9 cellular contexts compared by ENCODE assay signal in the genomic region with DNA sequence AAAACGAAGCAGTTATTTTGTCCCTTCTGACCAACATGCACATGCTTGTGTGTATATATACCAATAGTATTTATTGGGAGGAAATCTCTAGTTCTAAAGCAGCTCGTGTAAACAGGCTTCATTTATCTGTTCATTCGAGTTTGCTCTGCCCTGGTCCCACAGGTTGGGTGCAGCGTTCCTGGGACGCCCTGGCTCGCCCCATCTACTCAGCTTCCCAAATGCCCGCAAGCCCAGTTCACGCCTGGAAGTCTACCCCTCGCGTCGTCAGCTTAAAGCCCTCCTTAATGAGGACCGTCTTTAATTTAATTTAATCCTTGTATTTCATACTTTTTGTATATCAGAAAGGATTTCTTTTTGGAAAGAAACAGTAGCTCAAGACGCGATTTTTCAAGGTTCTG. TPM values are rescaled to one million over a fixed set of nuclear protein-coding genes. Genes with fewer than 3 reads are reported as not detected.
A peak's percentile ranks its signal among the peaks of the same experiment; 100 is the strongest.
DNase-seq lines count a peak whose midpoint lies in the region; FAIRE-seq and TF ChIP-seq lines count a peak whose summit lies in the region.
"Had no signal": no experiment of that assay in that cellular context is flagged by ENCODE, and none has a peak within 500 bp of the region (broad histone marks: within the 10 kb centered on the region; RNA-seq: fewer than 3 reads in every experiment).

No MANE protein-coding gene starts in this region.

- TF ChIP-seq POLR2A in suprapubic skin (IDR thresholded peaks at IDR 0.05), result no peak

- TF ChIP-seq CTCF in keratinocyte (optimal IDR thresholded peaks at IDR 0.05 in 1 of 3, IDR thresholded peaks at IDR 0.05 in 1 of 3, conservative IDR thresholded peaks at IDR 0.05 in 1 of 3; ENCODE audit: extremely low read depth in 1 of 3, insufficient read depth in 2 of 3, low read length in 3 of 3) (no peak), suprapubic skin (IDR thresholded peaks at IDR 0.05) (no peak)

- dilution Hi-C loops in keratinocyte (cut with MboI; ENCODE audit: extremely low pct_ligation_motif_present, low sequenced_read_pairs), result no loop called here

- no peaks in the 10 kb centered on the region for H4K20me1 ChIP-seq in keratinocyte (ENCODE audit: control insufficient read depth, extremely low read depth, insufficient read depth, low read length)

- H3K27me3 ChIP-seq in adipocyte (replicated peaks; ENCODE audit: control insufficient read depth, insufficient read depth, low read length), result no peaks in the 10 kb centered on the region
- no peaks in the 10 kb centered on the region for H3K27me3 ChIP-seq in keratinocyte (ENCODE audit: control insufficient read depth, extremely low read depth, insufficient read depth, low read length)
- H3K27me3 ChIP-seq in suprapubic skin, result no peaks in the 10 kb centered on the region

- H3K4me3 ChIP-seq in adipocyte (ENCODE audit: low read length) (peak overlapping the region; percentile 91), keratinocyte (ENCODE audit: control insufficient read depth in 2 of 3, extremely low read depth in 1 of 3, insufficient read depth in 2 of 3, low read depth in 1 of 3, low read length in 3 of 3) (peak overlapping the region; percentile 78 to 89 (median 88)), suprapubic skin (peak overlapping the region; percentile 75)

- peak overlapping the region; percentile 69 for H3K27ac ChIP-seq in keratinocyte (ENCODE audit: control insufficient read depth, insufficient read depth, low read length)
- peak overlapping the region; percentile 65 for H3K27ac ChIP-seq in suprapubic skin
- H3K27ac ChIP-seq: 22Rv1 had no signal

- no peak for TF ChIP-seq EP300 in suprapubic skin (IDR thresholded peaks at IDR 0.05)

- 4% methylated on average over 14 of the region's 14 CpGs for WGBS in suprapubic skin

- H2AFZ ChIP-seq in keratinocyte (ENCODE audit: control insufficient read depth, low read length), result peak overlapping the region; percentile 85

- H3K79me2 ChIP-seq in keratinocyte (ENCODE audit: control insufficient read depth, insufficient read depth, low read length), result peaks cover 5% of the 10 kb centered on the region

- peak; percentile 23 for FAIRE-seq in keratinocyte (lab: Jason Lieb, UNC)

- H3K36me3 ChIP-seq in adipocyte (ENCODE audit: control insufficient read depth, insufficient read depth, low read length, severe bottlenecking) (no peaks in the 10 kb centered on the region), keratinocyte (ENCODE audit: control insufficient read depth in 2 of 2, extremely low read depth in 1 of 2, insufficient read depth in 2 of 2, low read length in 2 of 2) (no peaks in the 10 kb centered on the region), suprapubic skin (peaks cover 7% of the 10 kb centered on the region)

- DNase-seq in DMS 273 (lab: John Stamatoyannopoulos, UW; ENCODE audit: unreplicated experiment), result peak; percentile 33
- DNase-seq in DMS 273 treated with DMSO at 0.1 percent for 48 hours (lab: John Stamatoyannopoulos, UW), result no peak
- peak; percentile 37 for DNase-seq in adipocyte (ENCODE audit: low read depth)
- DNase-seq in keratinocyte (ENCODE audit: low read depth, low spot score), result no peak
- no peak for DNase-seq in suprapubic skin (ENCODE audit: low spot score in 2 of 2)
- no peak for DNase-seq in middle frontal gyrus (ENCODE audit: extremely low spot score, low spot score)
- no peak for DNase-seq in NK-92 treated with Interleukin-12 subunit alpha and Interleukin-12 subunit beta, amount 100 ng/mL, for 24 hours (lab: John Stamatoyannopoulos, UW)
- DNase-seq in activated effector memory CD4-positive, alpha-beta T cell treated with Interleukin-2 at 50 U/mL for 16 hours, result no peak

- H3K9ac ChIP-seq in adipocyte (ENCODE audit: low read length), result peak overlapping the region; percentile 86
- peak overlapping the region; percentile 88 for H3K9ac ChIP-seq in keratinocyte (ENCODE audit: control insufficient read depth, extremely low read depth, insufficient read depth, low read length)

- H3K4me1 ChIP-seq in adipocyte (ENCODE audit: control insufficient read depth, insufficient read depth, low read length), result peaks cover 13% of the 10 kb centered on the region
- peaks cover 7% of the 10 kb centered on the region for H3K4me1 ChIP-seq in keratinocyte (ENCODE audit: control insufficient read depth, extremely low read depth, insufficient read depth, low read length)
- H3K4me1 ChIP-seq in suprapubic skin, result peaks cover 21% of the 10 kb centered on the region

- no peaks in the 10 kb centered on the region for H3K9me3 ChIP-seq in adipocyte (ENCODE audit: control insufficient read depth, low read length)
- no peaks in the 10 kb centered on the region for H3K9me3 ChIP-seq in keratinocyte (ENCODE audit: control insufficient read depth, low read depth, low read length)
- H3K9me3 ChIP-seq in suprapubic skin, result no peaks in the 10 kb centered on the region

- H3K4me2 ChIP-seq in keratinocyte (ENCODE audit: control insufficient read depth, extremely low read depth, insufficient read depth, low read depth, low read length), result peak overlapping the region; percentile 75

- H3K9me1 ChIP-seq in keratinocyte (ENCODE audit: control insufficient read depth, extremely low read depth, insufficient read depth, low read length), result no peaks in the 10 kb centered on the region

RNA-seq across cellular contexts. Expression of a gene that starts 0.6 kb away (rescaled TPM):
- polyA plus RNA-seq in keratinocyte, result 9.2 to 15.4 TPM (median 9.7 TPM) in 3 replicates
- 8.0 TPM for polyA plus RNA-seq in keratinocyte (2011; ENCODE audit: low read depth)
- polyA plus RNA-seq in keratinocyte (2011; cell fraction: cytosol; rRNA removed), result 5.2 and 5.3 TPM in 2 replicates
- polyA plus RNA-seq in keratinocyte (2011; cell fraction: nucleus; rRNA removed), result 21.1 and 25.2 TPM in 2 replicates
- 6.5 and 11.4 TPM in 2 replicates for polyA plus RNA-seq in keratinocyte (2012; ENCODE audit: low replicate concordance)
- 9.6 to 25.4 TPM (median 19.5 TPM) in 3 replicates for polyA minus RNA-seq in keratinocyte
- polyA minus RNA-seq in keratinocyte (2011; cell fraction: cytosol; rRNA and poly(A)+ RNA removed), result 10.7 TPM
- 20.2 and 27.3 TPM in 2 replicates for polyA minus RNA-seq in keratinocyte (2011; cell fraction: nucleus; rRNA and poly(A)+ RNA removed)
- total RNA-seq in suprapubic skin, result 10 to 100 TPM in 2 of 4 donors, 1 to 10 TPM in 2; 4.9 to 17.1 (median 7.9) TPM

RNA-seq across cellular contexts. Expression of a gene that starts 45.1 kb away (rescaled TPM):
- polyA plus RNA-seq in keratinocyte, result 12.8 to 36.5 TPM (median 24.6 TPM) in 3 replicates
- polyA plus RNA-seq in keratinocyte (2011; ENCODE audit: low read depth), result 15.9 TPM
- polyA plus RNA-seq in keratinocyte (2011; cell fraction: cytosol; rRNA removed), result 13.7 and 25.0 TPM in 2 replicates
- polyA plus RNA-seq in keratinocyte (2011; cell fraction: nucleus; rRNA removed), result 41.5 and 52.4 TPM in 2 replicates
- polyA plus RNA-seq in keratinocyte (2012; ENCODE audit: low replicate concordance), result 17.3 and 19.1 TPM in 2 replicates
- polyA minus RNA-seq in keratinocyte, result 11.9 to 23.6 TPM (median 16.1 TPM) in 3 replicates
- 11.1 TPM for polyA minus RNA-seq in keratinocyte (2011; cell fraction: cytosol; rRNA and poly(A)+ RNA removed)
- 17.2 and 34.1 TPM in 2 replicates for polyA minus RNA-seq in keratinocyte (2011; cell fraction: nucleus; rRNA and poly(A)+ RNA removed)
- total RNA-seq in suprapubic skin, result 100 to 1,000 TPM in 1 of 4 donors, 10 to 100 TPM in 3; 86.0 to 331 (median 95.2) TPM

RNA-seq across cellular contexts. Expression of a gene that starts 49.9 kb away (rescaled TPM):
- 14.5 to 29.7 TPM (median 18.9 TPM) in 3 replicates for polyA plus RNA-seq in keratinocyte
- polyA plus RNA-seq in keratinocyte (2011; ENCODE audit: low read depth), result 32.4 TPM
- 15.2 and 28.2 TPM in 2 replicates for polyA plus RNA-seq in keratinocyte (2011; cell fraction: cytosol; rRNA removed)
- polyA plus RNA-seq in keratinocyte (2011; cell fraction: nucleus; rRNA removed), result 26.0 and 31.1 TPM in 2 replicates
- 14.9 and 25.2 TPM in 2 replicates for polyA plus RNA-seq in keratinocyte (2012; ENCODE audit: low replicate concordance)
- 4.0 to 29.3 TPM (median 9.3 TPM) in 3 replicates for polyA minus RNA-seq in keratinocyte
- polyA minus RNA-seq in keratinocyte (2011; cell fraction: cytosol; rRNA and poly(A)+ RNA removed), result 17.6 TPM
- polyA minus RNA-seq in keratinocyte (2011; cell fraction: nucleus; rRNA and poly(A)+ RNA removed), result 10.7 and 23.5 TPM in 2 replicates
- total RNA-seq in suprapubic skin, result 10 to 100 TPM; 16.0 to 33.8 (median 24.5) TPM

Comparison
In these comparisons a context has a peak if more than half of its experiments do, and no peak if none do; other contexts are left out.
1. DNase-seq: peak in DMS 273 (single experiment) and adipocyte (single experiment); none in DMS 273 treated with DMSO at 0.1 percent for 48 hours (single experiment), keratinocyte (single experiment), suprapubic skin (0 of 2), middle frontal gyrus (single experiment), NK-92 treated with Interleukin-12 subunit alpha and Interleukin-12 subunit beta, amount 100 ng/mL, for 24 hours (single experiment) and activated effector memory CD4-positive, alpha-beta T cell treated with Interleukin-2 at 50 U/mL for 16 hours (single experiment).
2. Peak in every context shown above with its lines, with median percentiles within 50 percentile points of each other: H3K4me3 ChIP-seq.